ENCODE assay signal across 20 cellular contexts in genomic region chr12:128557231-128557630, GRCh38.
DNase-seq lines count a peak whose midpoint lies in the region; TF ChIP-seq lines count a peak whose summit lies in the region.
"Had no signal": no experiment of that assay in that cellular context is flagged by ENCODE, and none has a peak within 500 bp of the region (broad histone marks: within the 10 kb centered on the region; RNA-seq: fewer than 3 reads in every experiment).

No MANE protein-coding gene starts in this region.

- no peaks in the 10 kb centered on the region for H3K9me3 ChIP-seq in A673 (ENCODE audit: low read depth, low read length, poor library complexity, severe bottlenecking)
- H3K9me3 ChIP-seq: A549, BE2C had no signal

- POLR2A ChIA-PET in A673 (lab: Charles Lee; ENCODE audit: low non-redundant PET): no interaction called here

- no TSS peak for BruUV-seq in A673 (replicated peaks; lab: Mats Ljungman, UMichigan)

- H3K27me3 ChIP-seq in A673 (replicated peaks; ENCODE audit: insufficient read depth, low read depth, low read length, poor library complexity): peaks cover 53% of the 10 kb centered on the region
- H3K27me3 ChIP-seq: BE2C, BLaER1 had no signal

- H3K4me1 ChIP-seq in A673 (ENCODE audit: insufficient read depth, low read length, poor library complexity, severe bottlenecking): no peaks in the 10 kb centered on the region
- H3K4me1 ChIP-seq: A549, BE2C, BLaER1 had no signal

- intact Hi-C loops in A673 (cut with micrococcal nuclease; ENCODE audit: unreplicated experiment): no loop called here

- no peak overlapping the region for H3K4me3 ChIP-seq in A673 (ENCODE audit: low read depth, low read length, poor library complexity, severe bottlenecking)
- H3K4me3 ChIP-seq: A549, BLaER1 had no signal

- no peak overlapping the region for H3K27ac ChIP-seq in A673 (ENCODE audit: low read depth, low read length, poor library complexity, severe bottlenecking)
- H3K27ac ChIP-seq: 22Rv1, A549, BLaER1 had no signal

- TF ChIP-seq CTCF in A673 (conservative IDR thresholded peaks at IDR 0.05; ENCODE audit: low read depth, low read length): no peak

- H3K36me3 ChIP-seq in A673 (ENCODE audit: insufficient read depth, low read length, poor library complexity, severe bottlenecking): no peaks in the 10 kb centered on the region
- H3K36me3 ChIP-seq: BE2C, BLaER1 had no signal

- CTCF ChIA-PET in A673 (lab: Charles Lee): no interaction called here

- DNase-seq in NCI-H1105 treated with DMSO at 0.1 percent for 48 hours (lab: John Stamatoyannopoulos, UW) (peak; percentile 29), NCI-H1105 (lab: John Stamatoyannopoulos, UW) (no peak), DMS79 (lab: John Stamatoyannopoulos, UW) (peak; percentile 50), NCI-H69 (lab: John Stamatoyannopoulos, UW) (peak; percentile 48), left kidney (ENCODE audit: low read depth, low spot score) (peak; percentile 45), A673 (ENCODE audit: low spot score) (no peak), glomerular visceral epithelial cell (ENCODE audit: extremely low spot score) (no peak), DMS114 treated with DMSO at 0.1 percent for 48 hours (lab: John Stamatoyannopoulos, UW; ENCODE audit: unreplicated experiment) (no peak)
- DNase-seq: ACHN; BE2C; C1 segment of cervical spinal cord; CD4-positive, alpha-beta memory T cell; CD4-positive, CD25-positive, alpha-beta regulatory T cell; CD8-positive, alpha-beta memory T cell; COR-L47; DMS 273 treated with DMSO at 0.1 percent for 48 hours; GF-D8 had no signal

Comparison
In these comparisons a context has a peak if more than half of its experiments do, and no peak if none do; other contexts are left out.
1. DNase-seq: peak in NCI-H1105 treated with DMSO at 0.1 percent for 48 hours (single experiment), DMS79 (single experiment), NCI-H69 (single experiment) and left kidney (single experiment); none in NCI-H1105 (single experiment), A673 (single experiment), glomerular visceral epithelial cell (single experiment) and DMS114 treated with DMSO at 0.1 percent for 48 hours (single experiment).